ENCODE assay signal across 8 cellular contexts in the genomic region with DNA sequence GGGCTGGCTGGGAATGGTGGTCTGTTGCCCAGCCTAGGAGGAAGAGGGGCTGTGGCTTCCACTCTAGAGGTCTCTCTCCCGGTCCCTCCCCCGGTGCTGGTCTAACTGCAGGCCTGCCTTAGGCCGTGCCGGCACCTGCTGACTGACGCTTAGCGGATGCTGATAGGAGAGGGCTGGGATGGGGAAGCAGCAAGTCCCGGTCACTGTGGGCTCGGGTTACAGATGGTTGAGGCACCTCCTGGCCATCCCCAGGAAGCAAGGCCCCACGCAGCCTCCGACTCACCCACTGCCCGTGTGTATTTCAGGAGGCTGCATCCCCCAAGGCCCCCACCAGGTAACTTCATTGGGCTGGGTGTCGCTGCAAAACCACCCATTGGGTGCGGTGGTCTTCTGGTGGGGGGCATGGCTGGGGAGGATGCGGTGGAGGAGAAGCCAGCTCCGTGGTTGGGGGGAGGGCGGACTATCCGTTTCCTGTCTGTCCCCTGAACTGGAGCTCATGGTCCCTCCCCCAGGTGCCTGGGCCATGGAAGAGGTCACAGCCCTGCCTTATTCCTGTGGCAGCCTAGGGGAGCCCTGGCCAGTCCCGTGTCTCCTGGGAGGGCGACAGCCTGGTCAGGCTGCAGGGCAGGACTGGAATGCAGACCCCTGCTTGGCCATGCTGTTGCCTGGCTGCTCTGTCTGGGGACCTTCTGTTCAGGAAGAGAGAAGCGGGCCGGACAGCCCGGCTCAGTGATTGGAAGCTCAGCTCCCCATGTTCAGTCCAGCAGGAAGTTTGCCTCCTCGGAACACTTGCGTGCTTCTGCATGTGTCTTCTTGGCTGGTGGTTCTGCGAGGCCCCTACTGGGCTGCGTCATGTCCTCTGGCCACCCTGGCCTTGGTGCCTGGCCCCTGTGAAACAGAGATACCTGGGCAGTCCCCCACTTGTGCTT.
A peak's percentile ranks its signal among the peaks of the same experiment; 100 is the strongest.
DNase-seq lines count a peak whose midpoint lies in the region; ATAC-seq lines count a peak whose summit lies in the region.

No MANE protein-coding gene starts in this region.

- no peak overlapping the region for H3K4me3 ChIP-seq in Jurkat, Clone E6-1 (ENCODE audit: low read length)
- peak overlapping the region in 1 of 2 donors; percentile 1 for H3K4me3 ChIP-seq in muscle layer of duodenum (ENCODE audit: low read depth in 1 of 2, low read length in 2 of 2)

- ATAC-seq in HG02759 (IDR thresholded peaks at IDR 0.05; ENCODE audit: unreplicated experiment) (no peak), GM19351 (IDR thresholded peaks at IDR 0.05; ENCODE audit: unreplicated experiment) (no peak)

- H3K4me3 Mint-ChIP-seq in activated naive CD8-positive, alpha-beta T cell treated with anti-CD3 and anti-CD28 coated beads for 36 hours: peak overlapping the region; percentile 7

- H3K4me1 ChIP-seq in muscle layer of duodenum (ENCODE audit: control insufficient read depth in 1 of 2, insufficient read depth in 2 of 2, low read length in 2 of 2): peaks cover 30 to 60% of the 10 kb centered on the region in 2 donors

- H3K27me3 Mint-ChIP-seq in activated naive CD8-positive, alpha-beta T cell treated with anti-CD3 and anti-CD28 coated beads for 36 hours: no peaks in the 10 kb centered on the region

- H3K36me3 Mint-ChIP-seq in activated naive CD8-positive, alpha-beta T cell treated with anti-CD3 and anti-CD28 coated beads for 36 hours: no peaks in the 10 kb centered on the region

- H3K9me3 Mint-ChIP-seq in activated naive CD8-positive, alpha-beta T cell treated with anti-CD3 and anti-CD28 coated beads for 36 hours: no peaks in the 10 kb centered on the region

- H3K9me3 ChIP-seq in muscle layer of duodenum (ENCODE audit: control insufficient read depth in 1 of 2, low read length in 2 of 2): no peaks in the 10 kb centered on the region

- H3K27ac Mint-ChIP-seq in activated naive CD8-positive, alpha-beta T cell treated with anti-CD3 and anti-CD28 coated beads for 36 hours: no peak overlapping the region

- DNase-seq in Caki2 (ENCODE audit: low read depth) (peak; percentile 50), Ammon's horn (ENCODE audit: low spot score) (no peak), amniotic stem cell (lab: John Stamatoyannopoulos, UW) (no peak)
- DNase-seq in Jurkat, Clone E6-1 (ENCODE audit: low read depth, low spot score): peak; percentile 62
- DNase-seq in activated naive CD8-positive, alpha-beta T cell treated with anti-CD3 and anti-CD28 coated beads for 36 hours: no peak

- no peaks in the 10 kb centered on the region for H3K36me3 ChIP-seq in muscle layer of duodenum (ENCODE audit: control insufficient read depth in 1 of 2, insufficient read depth in 2 of 2, low read length in 2 of 2)

- no peaks in the 10 kb centered on the region for H3K27me3 ChIP-seq in muscle layer of duodenum (ENCODE audit: low read depth, low read length)

- H3K4me1 Mint-ChIP-seq in activated naive CD8-positive, alpha-beta T cell treated with anti-CD3 and anti-CD28 coated beads for 36 hours: peaks cover 42% of the 10 kb centered on the region

- in situ Hi-C loops in Caki2 (cut with HindIII; ENCODE audit: low pct_unique_long_range_greater_than_20kb, low sequenced_read_pairs): no loop called here

- H3K27ac ChIP-seq in muscle layer of duodenum (ENCODE audit: low read length): peak overlapping the region; percentile 81

Comparison
In these comparisons a context has a peak if more than half of its experiments do, and no peak if none do; other contexts are left out.
1. DNase-seq: peak in Caki2 (single experiment) and Jurkat, Clone E6-1 (single experiment); none in activated naive CD8-positive, alpha-beta T cell treated with anti-CD3 and anti-CD28 coated beads for 36 hours (single experiment), Ammon's horn (single experiment) and amniotic stem cell (single experiment).